ENCODE assay signal across 30 cellular contexts in the genomic region with DNA sequence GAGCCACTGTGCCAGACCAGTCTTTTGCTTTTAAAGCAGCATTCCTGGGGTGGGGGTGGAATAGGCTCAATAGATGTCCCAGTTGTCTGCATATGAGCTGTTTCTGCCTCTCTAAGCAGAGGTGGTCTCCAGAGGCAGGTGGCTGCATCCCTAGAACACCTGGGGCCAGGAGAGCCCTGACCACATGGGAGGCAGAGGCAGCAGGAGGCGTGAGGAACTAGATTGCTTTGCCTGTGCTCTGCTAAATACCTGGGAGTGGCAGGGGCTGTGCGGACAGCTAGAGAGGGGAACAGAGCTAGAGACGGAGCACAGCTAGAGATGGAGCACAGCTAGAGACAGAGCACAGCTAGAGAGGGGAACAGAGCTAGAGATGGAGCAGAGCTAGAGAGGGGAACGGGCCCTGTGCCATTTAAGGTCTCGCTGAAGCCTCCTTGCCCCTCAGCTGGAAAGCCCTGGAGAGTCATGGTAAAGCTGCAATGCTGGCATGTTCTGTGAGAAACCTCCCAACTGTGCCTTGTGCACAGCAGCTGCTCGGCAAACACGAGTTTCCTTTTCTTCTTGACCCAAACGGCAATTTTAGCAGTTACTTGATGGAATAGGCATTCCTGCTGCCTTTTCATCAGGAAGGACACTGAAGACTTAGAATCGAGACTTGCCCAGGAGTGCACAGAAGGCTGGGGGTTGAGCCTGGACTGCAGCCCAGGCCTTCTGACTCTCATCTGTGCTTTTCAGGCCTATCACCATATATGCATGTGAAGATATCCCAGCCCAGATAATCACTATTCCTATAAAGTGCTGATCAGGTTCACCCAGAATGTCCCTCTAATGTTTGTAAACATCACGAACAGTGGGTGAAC. TPM values are rescaled to one million over a fixed set of nuclear protein-coding genes. Genes with fewer than 3 reads are reported as not detected.
DNase-seq lines count a peak whose midpoint lies in the region; ATAC-seq and TF ChIP-seq lines count a peak whose summit lies in the region.
"Had no signal": no experiment of that assay in that cellular context is flagged by ENCODE, and none has a peak within 500 bp of the region (broad histone marks: within the 10 kb centered on the region; RNA-seq: fewer than 3 reads in every experiment).

No MANE protein-coding gene starts in this region.

- no peak overlapping the region for H3K4me2 ChIP-seq in neural progenitor cell
- H3K4me2 ChIP-seq in smooth muscle cell = no peak overlapping the region
- H3K4me2 ChIP-seq: KMS-11 had no signal

- H2AFZ ChIP-seq in neural progenitor cell (replicated peaks) (no peak overlapping the region), smooth muscle cell (ENCODE audit: low read depth) (no peak overlapping the region)

- no peak for TF ChIP-seq EP300 in Ishikawa (IDR thresholded peaks at IDR 0.05; ENCODE audit: borderline replicate concordance)

- no peak overlapping the region for H3K9ac ChIP-seq in endodermal cell (ENCODE audit: extremely low read depth, low read length, poor library complexity, severe bottlenecking)
- no peak overlapping the region for H3K9ac ChIP-seq in neural progenitor cell
- H3K9ac ChIP-seq in smooth muscle cell (ENCODE audit: low read depth) = no peak overlapping the region
- H3K9ac ChIP-seq: KMS-11 had no signal

- ATAC-seq in GM19035 (IDR thresholded peaks at IDR 0.05; ENCODE audit: unreplicated experiment) = no peak
- ATAC-seq: heart left ventricle had no signal

- H3K4me3 Mint-ChIP-seq in endodermal cell (no peak overlapping the region), neural progenitor cell (peak overlapping the region; percentile 41)
- H3K4me3 Mint-ChIP-seq: activated B cell treated with CpG ODN at 0.5 μM for 24 hours; activated naive CD4-positive, alpha-beta T cell treated with anti-CD3 and anti-CD28 coated beads, Interleukin-2, amount 50 U/mL, for 24 hours; CD4-positive, alpha-beta memory T cell had no signal

- H3K27me3 ChIP-seq in AG04450 (ENCODE audit: control insufficient read depth, insufficient read depth, low read length) (no peaks in the 10 kb centered on the region), endodermal cell (ENCODE audit: control insufficient read depth, insufficient read depth, low read length, poor library complexity, severe bottlenecking) (no peaks in the 10 kb centered on the region), neural progenitor cell (no peaks in the 10 kb centered on the region), spleen (replicated peaks in 1 of 7) (no peaks in the 10 kb centered on the region), smooth muscle cell (ENCODE audit: low read depth) (no peaks in the 10 kb centered on the region)
- H3K27me3 ChIP-seq: dorsolateral prefrontal cortex, heart left ventricle, neutrophil, Peyer's patch, stomach, tibial nerve had no signal

- WGBS in endodermal cell (ENCODE audit: insufficient coverage in 1 of 2, insufficient read length in 1 of 2), 2 experiments = 83 to 84% methylated on average over 7 to 10 of the region's 10 CpGs
- 79 to 82% (median 81%) methylated on average over 10 of the region's 10 CpGs for WGBS in spleen, 5 donors
- WGBS in smooth muscle cell (ENCODE audit: low lambda C conversion rate) = 94% methylated on average over 10 of the region's 10 CpGs

- H3K4me3 ChIP-seq in AG04450 (ENCODE audit: low read depth, low read length) = no peak overlapping the region
- no peak overlapping the region for H3K4me3 ChIP-seq in endodermal cell (ENCODE audit: low read length)
- H3K4me3 ChIP-seq in neural progenitor cell = no peak overlapping the region
- H3K4me3 ChIP-seq in spleen = no peak overlapping the region
- H3K4me3 ChIP-seq in smooth muscle cell = no peak overlapping the region
- H3K4me3 ChIP-seq: HAP-1, heart left ventricle, Peyer's patch, stomach, tibial nerve had no signal

- H3F3A ChIP-seq in neural progenitor cell (ENCODE audit: low read depth) (peaks cover 4% of the 10 kb centered on the region), smooth muscle cell (ENCODE audit: low read depth) (no peaks in the 10 kb centered on the region)

- intact Hi-C loops in spleen (cut with DNase I; ENCODE audit: low total_unique reads) = no loop called here

- H3K27me3 Mint-ChIP-seq in endodermal cell (ENCODE audit: insufficient read depth) (no peaks in the 10 kb centered on the region), neural progenitor cell (ENCODE audit: insufficient read depth, low read depth) (peaks cover 7% of the 10 kb centered on the region)
- H3K27me3 Mint-ChIP-seq: activated B cell treated with CpG ODN at 0.5 μM for 24 hours, progenitor cell of endocrine pancreas had no signal

- no peak for TF ChIP-seq RAD21 in Ishikawa (IDR thresholded peaks at IDR 0.05; ENCODE audit: low read depth)

- no peak overlapping the region for H3K27ac Mint-ChIP-seq in endodermal cell
- H3K27ac Mint-ChIP-seq in neural progenitor cell = no peak overlapping the region
- H3K27ac Mint-ChIP-seq: activated B cell treated with CpG ODN at 0.5 μM for 24 hours; activated naive CD4-positive, alpha-beta T cell treated with anti-CD3 and anti-CD28 coated beads, Interleukin-2, amount 50 U/mL, for 24 hours; progenitor cell of endocrine pancreas had no signal

- H3K79me2 ChIP-seq in neural progenitor cell (ENCODE audit: low read depth) (no peaks in the 10 kb centered on the region), smooth muscle cell (ENCODE audit: low read depth) (no peaks in the 10 kb centered on the region)

- TF ChIP-seq POLR2A in spleen (IDR thresholded peaks at IDR 0.05) = no peak

- POLR2A ChIA-PET in AG04450 (lab: Yijun Ruan, JAX) = interaction anchor here (0.8 kb wide), 1 partner anchor 217 kb away, joined by 3 read pairs; no protein-coding TSS in a partner anchor

- no peaks in the 10 kb centered on the region for H3K36me3 ChIP-seq in endodermal cell (ENCODE audit: control insufficient read depth, insufficient read depth, low read length)
- H3K36me3 ChIP-seq in neural progenitor cell = no peaks in the 10 kb centered on the region
- no peaks in the 10 kb centered on the region for H3K36me3 ChIP-seq in spleen
- no peaks in the 10 kb centered on the region for H3K36me3 ChIP-seq in smooth muscle cell (ENCODE audit: low read depth)
- H3K36me3 ChIP-seq: HAP-1, heart left ventricle, neutrophil, stomach had no signal

- H3K27ac ChIP-seq in AG04450 (ENCODE audit: low read depth, low read length) = peak overlapping the region; percentile 11
- no peak overlapping the region for H3K27ac ChIP-seq in endodermal cell (ENCODE audit: low read depth, low read length)
- H3K27ac ChIP-seq in neural progenitor cell = no peak overlapping the region
- no peak overlapping the region for H3K27ac ChIP-seq in spleen
- no peak overlapping the region for H3K27ac ChIP-seq in smooth muscle cell (ENCODE audit: low read depth)
- H3K27ac ChIP-seq: KMS-11, neutrophil, Peyer's patch, stomach, tibial nerve had no signal

- H3K9me3 Mint-ChIP-seq in endodermal cell = peaks cover 42% of the 10 kb centered on the region
- peaks cover 28% of the 10 kb centered on the region for H3K9me3 Mint-ChIP-seq in neural progenitor cell

- H3K9me3 ChIP-seq in AG04450 (ENCODE audit: control insufficient read depth, insufficient read depth, low read length) (peaks cover 6% of the 10 kb centered on the region), endodermal cell (ENCODE audit: control insufficient read depth, low read length) (peaks cover 32% of the 10 kb centered on the region), neural progenitor cell (ENCODE audit: low read depth) (no peaks in the 10 kb centered on the region), spleen (peaks cover 0 to 14% (median 5%) of the 10 kb centered on the region in 8 donors), smooth muscle cell (replicated peaks; ENCODE audit: low read depth) (no peaks in the 10 kb centered on the region)
- H3K9me3 ChIP-seq: heart left ventricle, neutrophil, Peyer's patch, tibial nerve had no signal

- H3K4me1 Mint-ChIP-seq in endodermal cell (no peaks in the 10 kb centered on the region), neural progenitor cell (no peaks in the 10 kb centered on the region)
- H3K4me1 Mint-ChIP-seq: activated B cell treated with CpG ODN at 0.5 μM for 24 hours; activated naive CD4-positive, alpha-beta T cell treated with anti-CD3 and anti-CD28 coated beads, Interleukin-2, amount 50 U/mL, for 24 hours; CD4-positive, alpha-beta memory T cell had no signal

- DNase-seq in AG04450 (ENCODE audit: low read depth, low spot score) (no peak), endodermal cell (peak; percentile 49), neural progenitor cell (ENCODE audit: low spot score) (peak; percentile 20), spleen (no peak), smooth muscle cell (lab: John Stamatoyannopoulos, UW; ENCODE audit: unreplicated experiment) (no peak)
- DNase-seq in activated naive CD4-positive, alpha-beta T cell treated with anti-CD3 and anti-CD28 coated beads, Interleukin-2, amount 50 U/mL, for 16 hours = no peak
- DNase-seq: activated B cell treated with CpG ODN at 0.5 μM for 24 hours; activated CD8-positive, alpha-beta memory T cell treated with anti-CD3 and anti-CD28 coated beads, Interleukin-2, amount 50 U/mL, for 4 hours; aorta; CD4-positive, alpha-beta memory T cell; cerebellar nuclear complex; dorsolateral prefrontal cortex; heart left ventricle; mammary epithelial cell; NCI-H1417; NCI-H2081 treated with DMSO at 0.1 percent for 48 hours; NCI-H345; Peyer's patch; SIG-M5; stomach; T1000 had no signal

- CTCF ChIA-PET in AG04450 (lab: Charles Lee) = interaction anchor here (0.6 to 1.5 kb wide), 2 partner anchors 13 to 306 kb away, joined by 3 to 5 read pairs; no protein-coding TSS in a partner anchor

- H3K36me3 Mint-ChIP-seq in endodermal cell (ENCODE audit: low read depth) (peaks cover 19% of the 10 kb centered on the region), neural progenitor cell (peaks cover 48% of the 10 kb centered on the region)

- H4K20me1 ChIP-seq in neural progenitor cell (ENCODE audit: low read depth) (no peaks in the 10 kb centered on the region), smooth muscle cell (ENCODE audit: low read depth) (no peaks in the 10 kb centered on the region)

- no peak for TF ChIP-seq CTCF in AG04450 (IDR thresholded peaks at IDR 0.05; ENCODE audit: low read depth, low read length)
- TF ChIP-seq CTCF in endodermal cell (conservative IDR thresholded peaks at IDR 0.05) = no peak
- no peak for TF ChIP-seq CTCF in neural progenitor cell (IDR thresholded peaks at IDR 0.05)
- TF ChIP-seq CTCF in spleen (IDR thresholded peaks at IDR 0.05 in 8 of 11, conservative IDR thresholded peaks at IDR 0.05 in 3 of 11) = no peak
- no peak for TF ChIP-seq CTCF in smooth muscle cell (IDR thresholded peaks at IDR 0.05; ENCODE audit: borderline replicate concordance, insufficient read depth, poor library complexity, severe bottlenecking)

- H3K4me1 ChIP-seq in endodermal cell (ENCODE audit: control insufficient read depth, insufficient read depth, low read length) (no peaks in the 10 kb centered on the region), neural progenitor cell (peaks cover 4% of the 10 kb centered on the region), spleen (no peaks in the 10 kb centered on the region), smooth muscle cell (ENCODE audit: low read depth) (no peaks in the 10 kb centered on the region)
- H3K4me1 ChIP-seq: HAP-1, heart left ventricle, Peyer's patch, tibial nerve had no signal

RNA-seq across cellular contexts. Expression of gene CLDN20, which starts 28.9 kb away (rescaled TPM):
- not detected in 2 replicates for polyA plus RNA-seq in AG04450 (2011; rRNA removed)
- 0.51 TPM in 1 of 2 replicates, not detected in the other for polyA minus RNA-seq in AG04450 (2011; rRNA and poly(A)+ RNA removed)
- not detected for total RNA-seq in endodermal cell
- not detected for polyA plus RNA-seq in endodermal cell (2013, experiment 1 of 2)
- polyA plus RNA-seq in endodermal cell (2013, experiment 2 of 2) = not detected
- total RNA-seq in neural progenitor cell (ENCODE audit: low replicate concordance) = not detected in 2 replicates
- not detected for total RNA-seq in spleen
- polyA plus RNA-seq in spleen = not detected
- not detected in 2 replicates for total RNA-seq in smooth muscle cell
- not detected in 2 replicates for polyA plus RNA-seq in smooth muscle cell
- total RNA-seq: activated B cell treated with CpG ODN at 0.5 μM for 24 hours; aorta; CD4-positive, alpha-beta memory T cell; heart left ventricle; HT1080; progenitor cell of endocrine pancreas; stomach had no signal
- polyA plus RNA-seq: aorta; CD4-positive, alpha-beta memory T cell; mammary epithelial cell; stomach had no signal

Comparison
In these comparisons a context has a peak if more than half of its experiments do, and no peak if none do; other contexts are left out.
1. DNase-seq: peak in endodermal cell (single experiment) and neural progenitor cell (single experiment); none in AG04450 (single experiment), spleen (single experiment), smooth muscle cell (single experiment) and activated naive CD4-positive, alpha-beta T cell treated with anti-CD3 and anti-CD28 coated beads, Interleukin-2, amount 50 U/mL, for 16 hours (single experiment).